ENCODE assay signal across 1 cellular context in the genomic region with DNA sequence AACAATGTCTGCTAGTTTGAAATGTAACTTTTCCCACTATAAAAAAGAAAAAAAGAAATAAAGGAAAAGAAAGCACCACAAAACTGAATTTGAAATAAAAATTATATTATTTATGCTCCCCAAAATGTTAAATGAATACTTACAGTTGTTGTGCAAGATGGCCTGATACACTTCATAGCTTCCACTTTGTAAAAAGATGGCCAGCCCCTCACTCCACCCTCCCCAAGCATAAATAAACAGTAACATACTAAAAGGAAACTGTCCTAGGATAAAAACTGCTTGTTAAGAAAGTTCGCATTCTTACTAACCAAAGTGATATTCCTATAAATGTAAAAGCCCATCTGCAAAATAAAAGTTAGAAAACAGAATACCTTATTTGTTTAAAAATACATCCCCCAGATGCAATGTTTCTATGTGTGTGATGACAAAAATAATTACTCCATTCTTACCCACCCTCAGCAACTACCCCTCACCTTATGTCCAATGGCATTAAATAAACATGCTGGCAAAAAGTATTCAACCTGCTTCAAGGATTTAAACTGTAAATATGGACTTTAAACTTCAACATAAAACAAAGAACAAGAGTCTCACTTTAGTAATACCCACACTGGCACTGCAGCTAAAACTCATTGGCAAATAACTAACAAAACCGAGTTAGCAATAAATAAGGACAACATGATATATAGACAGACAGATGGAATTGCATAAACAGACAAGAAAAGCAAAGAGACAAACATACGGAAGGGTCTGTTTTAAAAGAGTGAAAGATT.
TF ChIP-seq lines count a peak whose summit lies in the region.

No MANE protein-coding gene starts in this region.

TF ChIP-seq in HEK293, 187 proteins besides CTCF, POLR2A, EP300 and RAD21 (continued from another document):
- no peak for TF ChIP-seq ZNF266 (tag by site-specific recombination; IDR thresholded peaks at IDR 0.05; ENCODE audit: low read depth)
- TF ChIP-seq ZNF677 (tag by site-specific recombination; IDR thresholded peaks at IDR 0.05): no peak
- no peak for TF ChIP-seq ZBTB1 (tag by site-specific recombination; IDR thresholded peaks at IDR 0.05)
- TF ChIP-seq ZNF837 (tag by site-specific recombination; IDR thresholded peaks at IDR 0.05): no peak
- no peak for TF ChIP-seq ZNF473 (tag by site-specific recombination; IDR thresholded peaks at IDR 0.05)
- TF ChIP-seq ZBTB7A (tag by site-specific recombination; IDR thresholded peaks at IDR 0.05; ENCODE audit: low read depth): no peak
- no peak for TF ChIP-seq ZNF426 (tag by site-specific recombination; IDR thresholded peaks at IDR 0.05)
- no peak for TF ChIP-seq ZNF449 (tag by site-specific recombination; IDR thresholded peaks at IDR 0.05)
- no peak for TF ChIP-seq KLF1 (tag by site-specific recombination; IDR thresholded peaks at IDR 0.05)
